Comparison of ENCODE assay signal across 1 cellular context in the genomic region with DNA sequence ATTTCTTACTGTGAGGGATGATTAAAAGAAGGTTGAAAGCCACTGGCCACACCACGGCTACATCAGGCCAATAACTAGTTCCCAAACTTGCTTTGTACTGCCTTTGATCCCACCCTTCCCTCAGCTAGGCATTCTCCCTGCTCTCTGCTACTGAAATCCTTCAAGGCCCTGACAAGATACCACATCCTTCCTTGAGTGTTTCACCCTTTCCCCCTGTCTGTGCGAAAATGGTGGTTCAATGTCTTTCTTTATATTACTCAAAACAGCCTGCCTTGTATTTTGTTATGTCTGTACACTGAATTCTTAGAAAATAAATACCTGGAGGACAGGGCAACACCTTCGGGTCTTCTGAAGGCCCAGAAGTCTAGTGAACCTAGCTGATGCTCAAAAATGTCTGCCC.
TF ChIP-seq lines count a peak whose summit lies in the region.

No MANE protein-coding gene starts in this region.

TF ChIP-seq in GM23338, 12 proteins besides CTCF, POLR2A, EP300 and RAD21 (continued from another document):
- TF ChIP-seq, protein P1, sequence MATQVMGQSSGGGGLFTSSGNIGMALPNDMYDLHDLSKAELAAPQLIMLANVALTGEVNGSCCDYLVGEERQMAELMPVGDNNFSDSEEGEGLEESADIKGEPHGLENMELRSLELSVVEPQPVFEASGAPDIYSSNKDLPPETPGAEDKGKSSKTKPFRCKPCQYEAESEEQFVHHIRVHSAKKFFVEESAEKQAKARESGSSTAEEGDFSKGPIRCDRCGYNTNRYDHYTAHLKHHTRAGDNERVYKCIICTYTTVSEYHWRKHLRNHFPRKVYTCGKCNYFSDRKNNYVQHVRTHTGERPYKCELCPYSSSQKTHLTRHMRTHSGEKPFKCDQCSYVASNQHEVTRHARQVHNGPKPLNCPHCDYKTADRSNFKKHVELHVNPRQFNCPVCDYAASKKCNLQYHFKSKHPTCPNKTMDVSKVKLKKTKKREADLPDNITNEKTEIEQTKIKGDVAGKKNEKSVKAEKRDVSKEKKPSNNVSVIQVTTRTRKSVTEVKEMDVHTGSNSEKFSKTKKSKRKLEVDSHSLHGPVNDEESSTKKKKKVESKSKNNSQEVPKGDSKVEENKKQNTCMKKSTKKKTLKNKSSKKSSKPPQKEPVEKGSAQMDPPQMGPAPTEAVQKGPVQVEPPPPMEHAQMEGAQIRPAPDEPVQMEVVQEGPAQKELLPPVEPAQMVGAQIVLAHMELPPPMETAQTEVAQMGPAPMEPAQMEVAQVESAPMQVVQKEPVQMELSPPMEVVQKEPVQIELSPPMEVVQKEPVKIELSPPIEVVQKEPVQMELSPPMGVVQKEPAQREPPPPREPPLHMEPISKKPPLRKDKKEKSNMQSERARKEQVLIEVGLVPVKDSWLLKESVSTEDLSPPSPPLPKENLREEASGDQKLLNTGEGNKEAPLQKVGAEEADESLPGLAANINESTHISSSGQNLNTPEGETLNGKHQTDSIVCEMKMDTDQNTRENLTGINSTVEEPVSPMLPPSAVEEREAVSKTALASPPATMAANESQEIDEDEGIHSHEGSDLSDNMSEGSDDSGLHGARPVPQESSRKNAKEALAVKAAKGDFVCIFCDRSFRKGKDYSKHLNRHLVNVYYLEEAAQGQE (IDR thresholded peaks at IDR 0.05; ENCODE audit: unreplicated experiment): no peak
- TF ChIP-seq STAT1 (IDR thresholded peaks at IDR 0.05; ENCODE audit: unreplicated experiment): no peak
- TF ChIP-seq, protein P2, sequence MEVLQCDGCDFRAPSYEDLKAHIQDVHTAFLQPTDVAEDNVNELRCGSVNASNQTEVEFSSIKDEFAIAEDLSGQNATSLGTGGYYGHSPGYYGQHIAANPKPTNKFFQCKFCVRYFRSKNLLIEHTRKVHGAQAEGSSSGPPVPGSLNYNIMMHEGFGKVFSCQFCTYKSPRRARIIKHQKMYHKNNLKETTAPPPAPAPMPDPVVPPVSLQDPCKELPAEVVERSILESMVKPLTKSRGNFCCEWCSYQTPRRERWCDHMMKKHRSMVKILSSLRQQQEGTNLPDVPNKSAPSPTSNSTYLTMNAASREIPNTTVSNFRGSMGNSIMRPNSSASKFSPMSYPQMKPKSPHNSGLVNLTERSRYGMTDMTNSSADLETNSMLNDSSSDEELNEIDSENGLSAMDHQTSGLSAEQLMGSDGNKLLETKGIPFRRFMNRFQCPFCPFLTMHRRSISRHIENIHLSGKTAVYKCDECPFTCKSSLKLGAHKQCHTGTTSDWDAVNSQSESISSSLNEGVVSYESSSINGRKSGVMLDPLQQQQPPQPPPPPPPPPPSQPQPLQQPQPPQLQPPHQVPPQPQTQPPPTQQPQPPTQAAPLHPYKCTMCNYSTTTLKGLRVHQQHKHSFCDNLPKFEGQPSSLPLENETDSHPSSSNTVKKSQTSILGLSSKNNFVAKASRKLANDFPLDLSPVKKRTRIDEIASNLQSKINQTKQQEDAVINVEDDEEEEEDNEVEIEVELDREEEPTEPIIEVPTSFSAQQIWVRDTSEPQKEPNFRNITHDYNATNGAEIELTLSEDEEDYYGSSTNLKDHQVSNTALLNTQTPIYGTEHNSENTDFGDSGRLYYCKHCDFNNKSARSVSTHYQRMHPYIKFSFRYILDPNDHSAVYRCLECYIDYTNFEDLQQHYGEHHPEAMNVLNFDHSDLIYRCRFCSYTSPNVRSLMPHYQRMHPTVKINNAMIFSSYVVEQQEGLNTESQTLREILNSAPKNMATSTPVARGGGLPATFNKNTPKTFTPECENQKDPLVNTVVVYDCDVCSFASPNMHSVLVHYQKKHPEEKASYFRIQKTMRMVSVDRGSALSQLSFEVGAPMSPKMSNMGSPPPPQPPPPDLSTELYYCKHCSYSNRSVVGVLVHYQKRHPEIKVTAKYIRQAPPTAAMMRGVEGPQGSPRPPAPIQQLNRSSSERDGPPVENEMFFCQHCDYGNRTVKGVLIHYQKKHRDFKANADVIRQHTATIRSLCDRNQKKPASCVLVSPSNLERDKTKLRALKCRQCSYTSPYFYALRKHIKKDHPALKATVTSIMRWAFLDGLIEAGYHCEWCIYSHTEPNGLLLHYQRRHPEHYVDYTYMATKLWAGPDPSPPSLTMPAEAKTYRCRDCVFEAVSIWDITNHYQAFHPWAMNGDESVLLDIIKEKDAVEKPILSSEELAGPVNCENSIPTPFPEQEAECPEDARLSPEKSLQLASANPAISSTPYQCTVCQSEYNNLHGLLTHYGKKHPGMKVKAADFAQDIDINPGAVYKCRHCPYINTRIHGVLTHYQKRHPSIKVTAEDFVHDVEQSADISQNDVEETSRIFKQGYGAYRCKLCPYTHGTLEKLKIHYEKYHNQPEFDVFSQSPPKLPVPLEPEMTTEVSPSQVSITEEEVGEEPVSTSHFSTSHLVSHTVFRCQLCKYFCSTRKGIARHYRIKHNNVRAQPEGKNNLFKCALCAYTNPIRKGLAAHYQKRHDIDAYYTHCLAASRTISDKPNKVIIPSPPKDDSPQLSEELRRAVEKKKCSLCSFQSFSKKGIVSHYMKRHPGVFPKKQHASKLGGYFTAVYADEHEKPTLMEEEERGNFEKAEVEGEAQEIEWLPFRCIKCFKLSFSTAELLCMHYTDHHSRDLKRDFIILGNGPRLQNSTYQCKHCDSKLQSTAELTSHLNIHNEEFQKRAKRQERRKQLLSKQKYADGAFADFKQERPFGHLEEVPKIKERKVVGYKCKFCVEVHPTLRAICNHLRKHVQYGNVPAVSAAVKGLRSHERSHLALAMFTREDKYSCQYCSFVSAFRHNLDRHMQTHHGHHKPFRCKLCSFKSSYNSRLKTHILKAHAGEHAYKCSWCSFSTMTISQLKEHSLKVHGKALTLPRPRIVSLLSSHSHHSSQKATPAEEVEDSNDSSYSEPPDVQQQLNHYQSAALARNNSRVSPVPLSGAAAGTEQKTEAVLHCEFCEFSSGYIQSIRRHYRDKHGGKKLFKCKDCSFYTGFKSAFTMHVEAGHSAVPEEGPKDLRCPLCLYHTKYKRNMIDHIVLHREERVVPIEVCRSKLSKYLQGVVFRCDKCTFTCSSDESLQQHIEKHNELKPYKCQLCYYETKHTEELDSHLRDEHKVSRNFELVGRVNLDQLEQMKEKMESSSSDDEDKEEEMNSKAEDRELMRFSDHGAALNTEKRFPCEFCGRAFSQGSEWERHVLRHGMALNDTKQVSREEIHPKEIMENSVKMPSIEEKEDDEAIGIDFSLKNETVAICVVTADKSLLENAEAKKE (CRISPR knock-in tag; IDR thresholded peaks at IDR 0.05): no peak
- no peak for TF ChIP-seq POLR2AphosphoS5 (IDR thresholded peaks at IDR 0.05; ENCODE audit: low read depth)
- TF ChIP-seq ZNF114 (CRISPR knock-in tag; IDR thresholded peaks at IDR 0.05): no peak
- TF ChIP-seq EZH2 (IDR thresholded peaks at IDR 0.05; ENCODE audit: low read depth, unreplicated experiment): no peak
